Comparison of ENCODE assay signal across 14 cellular contexts in the genomic region with DNA sequence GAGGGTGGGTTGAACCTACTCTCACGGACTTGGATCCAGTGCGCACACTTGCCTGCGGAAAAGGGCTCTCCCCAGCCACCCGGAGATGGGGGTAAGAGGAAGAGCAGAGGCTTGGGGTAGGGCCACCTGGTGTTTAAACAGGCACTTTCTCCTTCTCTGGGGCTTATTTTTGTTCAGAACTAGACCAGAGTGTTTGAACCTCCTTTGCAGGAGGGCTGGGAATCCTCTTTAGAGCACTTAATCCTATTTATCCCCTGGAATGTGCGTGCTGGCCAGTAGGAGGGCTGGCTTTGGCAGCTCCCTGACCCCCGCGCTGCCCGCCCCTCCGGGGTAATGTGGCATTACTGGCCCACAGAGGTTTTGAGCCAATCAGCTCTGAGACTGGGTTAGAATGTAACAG. TPM values are rescaled to one million over a fixed set of nuclear protein-coding genes. Genes with fewer than 3 reads are reported as not detected.
DNase-seq lines count a peak whose midpoint lies in the region; ATAC-seq and FAIRE-seq lines count a peak whose summit lies in the region.
"Had no signal": no experiment of that assay in that cellular context is flagged by ENCODE, and none has a peak within 500 bp of the region (broad histone marks: within the 10 kb centered on the region; RNA-seq: fewer than 3 reads in every experiment).

No MANE protein-coding gene starts in this region.

- H3K36me3 Mint-ChIP-seq in memory B cell = no peaks in the 10 kb centered on the region

- DNase-seq in HCEC 1CT = peak; percentile 31
- peak; percentile 54 for DNase-seq in astrocyte of the hippocampus (ENCODE audit: low read depth, low spot score)
- no peak for DNase-seq in memory B cell (ENCODE audit: low spot score in 2 of 2)
- no peak for DNase-seq in HK-2 (ENCODE audit: unreplicated experiment)
- DNase-seq in NCI-H446 (lab: John Stamatoyannopoulos, UW) = no peak
- no peak for DNase-seq in frontal cortex (ENCODE audit: low spot score in 2 of 2)
- DNase-seq: activated CD4-positive, alpha-beta memory T cell treated with anti-CD3 and anti-CD28 coated beads for 36 hours; central memory CD4-positive, alpha-beta T cell; DMS153; NCI-H1930 had no signal

- H3K4me1 ChIP-seq in BLaER1 = peaks cover 30% of the 10 kb centered on the region

- ATAC-seq in memory B cell (ENCODE audit: low read depth) (no peak), GM21423 (IDR thresholded peaks at IDR 0.05; ENCODE audit: unreplicated experiment) (no peak)

- no peak overlapping the region for H3K27ac ChIP-seq in BLaER1
- H3K27ac ChIP-seq: neutrophil, upper lobe of left lung had no signal

- no peaks in the 10 kb centered on the region for H3K9me3 ChIP-seq in BLaER1
- H3K9me3 ChIP-seq: neutrophil, upper lobe of left lung had no signal

- peaks cover 5% of the 10 kb centered on the region for H3K27me3 Mint-ChIP-seq in memory B cell

- H3K27me3 ChIP-seq in BLaER1 = peaks cover 22% of the 10 kb centered on the region

- no peak overlapping the region for H3K4me3 ChIP-seq in BLaER1

- H3K4me2 ChIP-seq in BLaER1 = peak overlapping the region; percentile 93; the same call in 1 of the 2 replicates

- no peaks in the 10 kb centered on the region for H3K36me3 ChIP-seq in BLaER1
- H3K36me3 ChIP-seq: upper lobe of left lung had no signal

- no peak for FAIRE-seq in frontal cortex (lab: Jason Lieb, UNC)

- no peaks in the 10 kb centered on the region for H3K9me3 Mint-ChIP-seq in memory B cell
- H3K9me3 Mint-ChIP-seq: activated CD4-positive, alpha-beta memory T cell treated with anti-CD3 and anti-CD28 coated beads for 36 hours had no signal

- H3K9ac ChIP-seq in BLaER1 = no peak overlapping the region

- H3K4me3 Mint-ChIP-seq in memory B cell = peak overlapping the region; percentile 39

- peaks cover 15% of the 10 kb centered on the region for H3K4me1 Mint-ChIP-seq in memory B cell

- peaks cover 33% of the 10 kb centered on the region for H4K20me1 ChIP-seq in BLaER1

- no peak overlapping the region for H3K27ac Mint-ChIP-seq in memory B cell
- H3K27ac Mint-ChIP-seq: activated CD4-positive, alpha-beta memory T cell treated with anti-CD3 and anti-CD28 coated beads for 36 hours had no signal

RNA-seq across cellular contexts. Expression of gene RGS9BP, which starts 2.0 kb away (rescaled TPM):
- total RNA-seq in frontal cortex = 0.41 TPM

RNA-seq across cellular contexts. Expression of gene ANKRD27, which starts 2.7 kb away (rescaled TPM):
- total RNA-seq in frontal cortex = 34.2 TPM

RNA-seq across cellular contexts. Expression of gene NUDT19, which starts 14.0 kb away (rescaled TPM):
- 7.3 TPM for total RNA-seq in frontal cortex

RNA-seq across cellular contexts. Expression of gene TDRD12, which starts 41.9 kb away (rescaled TPM):
- total RNA-seq in frontal cortex = 1.2 TPM

Comparison
In these comparisons a context has a peak if more than half of its experiments do, and no peak if none do; other contexts are left out.
1. DNase-seq: peak in HCEC 1CT (single experiment) and astrocyte of the hippocampus (single experiment); none in memory B cell (0 of 2), HK-2 (single experiment), NCI-H446 (0 of 2) and frontal cortex (0 of 2).